Comparison of ENCODE assay signal across 10 cellular contexts in genomic region chr20:51460569-51461265, GRCh38.
DNase-seq lines count a peak whose midpoint lies in the region; ATAC-seq and TF ChIP-seq lines count a peak whose summit lies in the region.
"Had no signal": no experiment of that assay in that cellular context is flagged by ENCODE, and none has a peak within 500 bp of the region (broad histone marks: within the 10 kb centered on the region; RNA-seq: fewer than 3 reads in every experiment).

No MANE protein-coding gene starts in this region.

- no peaks in the 10 kb centered on the region for H3K9me3 Mint-ChIP-seq in activated B cell treated with CpG ODN at 0.5 μM for 24 hours
- no peaks in the 10 kb centered on the region for H3K9me3 Mint-ChIP-seq in CD4-positive, alpha-beta memory T cell

- no peak for TF ChIP-seq CTCF in activated B cell treated with CpG ODN at 0.5 μM for 24 hours (IDR thresholded peaks at IDR 0.05)
- TF ChIP-seq CTCF in gastrocnemius medialis (IDR thresholded peaks at IDR 0.05 in 4 of 5, conservative IDR thresholded peaks at IDR 0.05 in 1 of 5): no peak

- H3K27ac Mint-ChIP-seq in activated B cell treated with CpG ODN at 0.5 μM for 24 hours: peak overlapping the region; percentile 95
- peak overlapping the region in 3 of 7 donors; percentile 28 to 79 (median 43) for H3K27ac Mint-ChIP-seq in CD4-positive, alpha-beta memory T cell

- DNase-seq in activated B cell treated with CpG ODN at 0.5 μM for 24 hours (peak; percentile 55), gastrocnemius medialis (no peak), DMS53 (lab: John Stamatoyannopoulos, UW) (no peak), AG20443 (ENCODE audit: low spot score) (no peak)
- DNase-seq in CD4-positive, alpha-beta memory T cell: no peak
- DNase-seq: activated gamma-delta T cell treated with Interleukin-2 at 50 U/mL for 16 hours had no signal

- peaks cover 20 to 24% of the 10 kb centered on the region in 2 donors for H3K4me1 ChIP-seq in gastrocnemius medialis
- H3K4me1 ChIP-seq in CD4-positive, alpha-beta memory T cell (ENCODE audit: insufficient read depth, low read length): peaks cover 31% of the 10 kb centered on the region

- H3K27me3 ChIP-seq in gastrocnemius medialis: no peaks in the 10 kb centered on the region
- no peaks in the 10 kb centered on the region for H3K27me3 ChIP-seq in CD4-positive, alpha-beta memory T cell (ENCODE audit: insufficient read depth, low read length)
- H3K27me3 ChIP-seq: suprapubic skin had no signal

- H3K4me3 ChIP-seq in gastrocnemius medialis: no peak overlapping the region
- no peak overlapping the region for H3K4me3 ChIP-seq in CD4-positive, alpha-beta memory T cell (ENCODE audit: low read length in 2 of 2)
- H3K4me3 ChIP-seq: suprapubic skin had no signal

- in situ Hi-C loops in gastrocnemius medialis (cut with MboI; ENCODE audit: low sequenced_read_pairs in 4 of 4): no loop called here

- intact Hi-C loops in activated B cell treated with CpG ODN at 0.5 μM for 24 hours (cut with micrococcal nuclease): loop anchor here (1.0 to 5.0 kb wide), 9 partner anchors 20 to 81 kb away; no protein-coding TSS in a partner anchor
- intact Hi-C loops in gastrocnemius medialis (cut with DNase I; ENCODE audit: low total_unique reads): no loop called here
- intact Hi-C loops in CD4-positive, alpha-beta memory T cell (cut with micrococcal nuclease): no loop called here

- peaks cover 53% of the 10 kb centered on the region for H3K36me3 Mint-ChIP-seq in activated B cell treated with CpG ODN at 0.5 μM for 24 hours (ENCODE audit: low read depth)
- peaks cover 35 to 66% of the 10 kb centered on the region in 2 donors for H3K36me3 Mint-ChIP-seq in CD4-positive, alpha-beta memory T cell

- peak overlapping the region; percentile 68 for H3K4me3 Mint-ChIP-seq in activated B cell treated with CpG ODN at 0.5 μM for 24 hours
- H3K4me3 Mint-ChIP-seq in CD4-positive, alpha-beta memory T cell: no peak overlapping the region

- H3K4me1 Mint-ChIP-seq in activated B cell treated with CpG ODN at 0.5 μM for 24 hours: peaks cover 66% of the 10 kb centered on the region
- peaks cover 20 to 55% (median 29%) of the 10 kb centered on the region in 4 donors for H3K4me1 Mint-ChIP-seq in CD4-positive, alpha-beta memory T cell

- CTCF ChIA-PET in activated B cell treated with CpG ODN at 0.5 μM for 24 hours (lab: Charles Lee): interaction anchor here (0.9 to 1.6 kb wide), 8 partner anchors 37 to 670 kb away, joined by 3 to 11 read pairs (median 4); partner anchors contain the start of gene NFATC2
- CTCF ChIA-PET in CD4-positive, alpha-beta memory T cell (lab: Charles Lee; ENCODE audit: partially characterized antibody): no interaction called here

- ATAC-seq in GM18508 (IDR thresholded peaks at IDR 0.05; ENCODE audit: insufficient read depth, unreplicated experiment): peak; percentile 95
- ATAC-seq in GM21515 (IDR thresholded peaks at IDR 0.05; ENCODE audit: unreplicated experiment): peak; percentile 96
- peak; percentile 97 for ATAC-seq in HG03432 (IDR thresholded peaks at IDR 0.05; ENCODE audit: unreplicated experiment)
- peak; percentile 91 for ATAC-seq in activated B cell treated with CpG ODN at 0.5 μM for 24 hours (ENCODE audit: low read depth)
- ATAC-seq in gastrocnemius medialis: no peak

- no peaks in the 10 kb centered on the region for H3K9me3 ChIP-seq in gastrocnemius medialis
- no peaks in the 10 kb centered on the region for H3K9me3 ChIP-seq in CD4-positive, alpha-beta memory T cell (ENCODE audit: control insufficient read depth in 1 of 2, low read length in 2 of 2)
- H3K9me3 ChIP-seq: suprapubic skin had no signal

- POLR2A ChIA-PET in activated B cell treated with CpG ODN at 0.5 μM for 24 hours (lab: Charles Lee): interaction anchor here (0.6 to 3.5 kb wide), 25 partner anchors 9 to 1817 kb away, joined by 3 to 38 read pairs (median 4); partner anchors contain the start of genes NFATC2 and SLC9A8
- POLR2A ChIA-PET in CD4-positive, alpha-beta memory T cell (lab: Charles Lee; ENCODE audit: partially characterized antibody): no interaction called here

- no peak overlapping the region for H3K27ac ChIP-seq in gastrocnemius medialis
- H3K27ac ChIP-seq in CD4-positive, alpha-beta memory T cell (ENCODE audit: low read depth, low read length): no peak overlapping the region
- H3K27ac ChIP-seq: suprapubic skin had no signal

- no peaks in the 10 kb centered on the region for H3K27me3 Mint-ChIP-seq in activated B cell treated with CpG ODN at 0.5 μM for 24 hours
- no peaks in the 10 kb centered on the region for H3K27me3 Mint-ChIP-seq in CD4-positive, alpha-beta memory T cell

- no peaks in the 10 kb centered on the region for H3K36me3 ChIP-seq in gastrocnemius medialis
- peaks cover 38% of the 10 kb centered on the region for H3K36me3 ChIP-seq in CD4-positive, alpha-beta memory T cell (ENCODE audit: insufficient read depth, low read length)
- H3K36me3 ChIP-seq: suprapubic skin had no signal

- TF ChIP-seq POLR2A in gastrocnemius medialis (IDR thresholded peaks at IDR 0.05): no peak

Comparison
In these comparisons a context has a peak if more than half of its experiments do, and no peak if none do; other contexts are left out.
1. ATAC-seq: peak in GM18508 (single experiment), GM21515 (single experiment), HG03432 (single experiment) and activated B cell treated with CpG ODN at 0.5 μM for 24 hours (single experiment); none in gastrocnemius medialis (0 of 2).